ENCODE assay signal across 8 cellular contexts in the genomic region with DNA sequence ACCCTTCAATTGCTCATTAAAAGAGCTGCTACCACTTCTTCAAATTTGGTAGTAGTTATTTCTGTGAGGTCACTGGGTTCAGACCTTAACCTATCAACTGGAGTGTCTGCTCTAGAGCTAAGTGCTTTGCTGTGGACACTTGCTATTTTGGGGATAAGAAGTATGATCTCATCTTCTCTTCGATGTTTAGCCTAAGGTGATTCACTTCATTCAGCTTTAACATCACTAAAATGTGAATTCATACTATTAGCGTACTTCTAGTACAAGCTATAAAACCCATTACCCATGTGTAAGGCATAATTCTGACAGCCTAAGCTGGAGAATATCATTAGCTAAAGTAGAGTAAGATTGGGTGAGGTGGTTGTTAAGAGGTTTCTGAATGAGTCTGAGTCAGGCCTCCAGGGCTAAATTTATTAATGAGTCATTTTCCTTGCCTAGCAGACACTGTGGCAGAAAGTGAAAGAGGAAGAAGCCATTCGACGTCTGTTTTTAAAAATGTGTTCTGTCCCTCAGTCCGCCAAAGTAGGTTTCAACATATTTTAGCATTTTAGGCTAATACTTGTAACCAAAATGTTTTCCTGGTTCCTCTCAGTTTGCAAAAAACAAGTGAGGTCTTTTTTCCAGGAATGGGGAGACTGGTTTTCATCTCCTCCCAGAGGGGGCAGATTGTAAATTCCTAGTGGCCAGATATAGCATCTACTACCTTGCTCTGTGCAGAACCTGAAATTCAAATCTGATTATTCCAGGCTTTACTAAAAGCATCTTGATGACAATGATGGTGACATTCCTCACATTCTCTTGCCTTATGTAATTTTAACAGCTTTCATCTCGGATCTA.
A peak's percentile ranks its signal among the peaks of the same experiment; 100 is the strongest.
DNase-seq lines count a peak whose midpoint lies in the region; ATAC-seq and TF ChIP-seq lines count a peak whose summit lies in the region.

No MANE protein-coding gene starts in this region.

- H3K9me3 ChIP-seq in T-helper 17 cell (ENCODE audit: control insufficient read depth, low read length, poor library complexity, severe bottlenecking) (no peaks in the 10 kb centered on the region), psoas muscle (no peaks in the 10 kb centered on the region)

- intact Hi-C loops in psoas muscle (cut with DNase I) = no loop called here

- DNase-seq in EH (ENCODE audit: low read depth) (peak; percentile 90), T-helper 17 cell (no peak), fibroblast of the aortic adventitia (ENCODE audit: low read depth) (peak; percentile 80), psoas muscle (no peak), iPS-NIHi7 (ENCODE audit: extremely low spot score) (no peak), NCI-H2029 (lab: John Stamatoyannopoulos, UW) (no peak)

- H3K4me3 Mint-ChIP-seq in T-helper 17 cell = peak overlapping the region; percentile 58

- no peaks in the 10 kb centered on the region for H3K27me3 ChIP-seq in psoas muscle (ENCODE audit: insufficient read depth in 3 of 3, low read length in 2 of 3)

- peak overlapping the region; percentile 11 for H3K4me3 ChIP-seq in fibroblast of the aortic adventitia (ENCODE audit: low read depth, low read length)
- peak overlapping the region; percentile 37 for H3K4me3 ChIP-seq in psoas muscle

- H3K27ac ChIP-seq in psoas muscle = peak overlapping the region; percentile 82

- peaks cover 8% of the 10 kb centered on the region for H3K4me1 ChIP-seq in psoas muscle

- TF ChIP-seq CTCF in fibroblast of the aortic adventitia (IDR thresholded peaks at IDR 0.05; ENCODE audit: insufficient read depth, low read length) (peak; percentile 55), psoas muscle (IDR thresholded peaks at IDR 0.05) (no peak)

- 42 to 57% (median 42%) methylated on average over 6 of the region's 6 CpGs for WGBS in psoas muscle, 3 donors

- H3K36me3 ChIP-seq in psoas muscle (ENCODE audit: insufficient read depth in 1 of 2, low read depth in 1 of 2) = no peaks in the 10 kb centered on the region

- peak; percentile 98 for ATAC-seq in GM21423 (IDR thresholded peaks at IDR 0.05; ENCODE audit: unreplicated experiment)
- ATAC-seq in HG03558 (IDR thresholded peaks at IDR 0.05; ENCODE audit: extremely low read depth, unreplicated experiment) = peak; percentile 97
- ATAC-seq in T-helper 17 cell = peak; percentile 87
- peak; percentile 95 to 98 (median 96) for ATAC-seq in psoas muscle

- no peaks in the 10 kb centered on the region for H3K27me3 Mint-ChIP-seq in T-helper 17 cell

- no peaks in the 10 kb centered on the region for H3K36me3 Mint-ChIP-seq in T-helper 17 cell (ENCODE audit: low read depth)

- peaks cover 18% of the 10 kb centered on the region for H3K4me1 Mint-ChIP-seq in T-helper 17 cell

- H3K27ac Mint-ChIP-seq in T-helper 17 cell = peak overlapping the region; percentile 49

Comparison
In these comparisons a context has a peak if more than half of its experiments do, and no peak if none do; other contexts are left out.
1. DNase-seq: peak in EH (single experiment) and fibroblast of the aortic adventitia (single experiment); none in T-helper 17 cell (0 of 3), psoas muscle (0 of 2), iPS-NIHi7 (single experiment) and NCI-H2029 (single experiment).
2. Peak in every context shown above with its lines, with median percentiles within 50 percentile points of each other: ATAC-seq.